Comparison of ENCODE assay signal across 26 cellular contexts in the genomic region with DNA sequence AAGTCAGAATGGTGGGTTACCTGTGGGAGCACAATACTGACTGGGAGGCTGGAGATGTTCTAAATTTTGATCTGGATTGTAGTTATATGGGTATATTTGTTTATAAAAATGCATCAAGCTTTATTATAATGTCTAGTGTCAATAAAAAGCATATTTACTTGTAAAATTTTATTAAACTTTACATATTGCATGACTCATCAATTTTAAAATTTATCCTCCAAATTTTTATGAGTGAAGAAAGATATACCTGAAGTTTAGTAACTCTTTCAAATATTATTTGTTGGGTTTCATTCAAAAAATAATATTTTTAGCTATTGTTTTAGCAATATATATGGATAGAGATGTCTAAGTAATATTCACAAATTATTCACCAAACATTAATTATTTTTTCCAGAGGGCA.
DNase-seq lines count a peak whose midpoint lies in the region; ATAC-seq, FAIRE-seq and TF ChIP-seq lines count a peak whose summit lies in the region.
"Had no signal": no experiment of that assay in that cellular context is flagged by ENCODE, and none has a peak within 500 bp of the region (broad histone marks: within the 10 kb centered on the region; RNA-seq: fewer than 3 reads in every experiment).

No MANE protein-coding gene starts in this region.

- no peak overlapping the region for H3K23ac ChIP-seq in IMR-90 (ENCODE audit: low read depth, low read length)

- no peak overlapping the region for H3K4ac ChIP-seq in IMR-90 (ENCODE audit: low read depth, low read length)

- H3K36me3 ChIP-seq in HepG2 (replicated peaks in 1 of 2; ENCODE audit: control insufficient read depth in 1 of 2, insufficient read depth in 2 of 2, low read length in 2 of 2): no peaks in the 10 kb centered on the region
- H3K36me3 ChIP-seq in right lobe of liver: no peaks in the 10 kb centered on the region
- H3K36me3 ChIP-seq in IMR-90 (ENCODE audit: control insufficient read depth, insufficient read depth, low read length): no peaks in the 10 kb centered on the region
- H3K36me3 ChIP-seq in small intestine (ENCODE audit: control insufficient read depth in 2 of 2, insufficient read depth in 2 of 2, low read length in 2 of 2): no peaks in the 10 kb centered on the region
- H3K36me3 ChIP-seq: BE2C, BLaER1 had no signal

- H4K20me1 ChIP-seq in HepG2 (ENCODE audit: insufficient read depth, low read length) (no peaks in the 10 kb centered on the region), IMR-90 (ENCODE audit: insufficient read depth, low read length) (no peaks in the 10 kb centered on the region)
- H4K20me1 ChIP-seq: BLaER1 had no signal

- ATAC-seq in HepG2 (no peak), right lobe of liver (no peak), IMR-90 (ENCODE audit: low read depth) (no peak), GM21515 (IDR thresholded peaks at IDR 0.05; ENCODE audit: unreplicated experiment) (no peak)

- no peak overlapping the region for H3K18ac ChIP-seq in IMR-90 (ENCODE audit: low read depth, low read length)

- H2BK120ac ChIP-seq in IMR-90 (ENCODE audit: low read depth, low read length): no peak overlapping the region

- peaks cover 2% of the 10 kb centered on the region; the same call in 1 of the 2 replicates for H3K9me1 ChIP-seq in IMR-90 (ENCODE audit: insufficient read depth, low read length)

- no peaks in the 10 kb centered on the region for H3K9me3 ChIP-seq in HepG2 (ENCODE audit: low read length)
- no peaks in the 10 kb centered on the region for H3K9me3 ChIP-seq in right lobe of liver
- no peaks in the 10 kb centered on the region for H3K9me3 ChIP-seq in IMR-90 (ENCODE audit: control insufficient read depth, insufficient read depth, low read length)
- no peaks in the 10 kb centered on the region for H3K9me3 ChIP-seq in small intestine (ENCODE audit: control insufficient read depth, low read depth)
- H3K9me3 ChIP-seq: BE2C, BLaER1 had no signal

- POLR2A ChIA-PET in HepG2 (lab: Yijun Ruan, JAX): no interaction called here
- POLR2A ChIA-PET in IMR-90 (lab: Charles Lee; ENCODE audit: unreplicated experiment): no interaction called here

- H3K56ac ChIP-seq in IMR-90 (ENCODE audit: extremely low read depth, insufficient read depth, low read length): no peak overlapping the region

- H2BK15ac ChIP-seq in IMR-90 (ENCODE audit: low read depth, low read length): no peak overlapping the region

- no peak overlapping the region for H4K91ac ChIP-seq in IMR-90 (ENCODE audit: insufficient read depth, low read depth, low read length)

- H3K14ac ChIP-seq in IMR-90 (replicated peaks; ENCODE audit: low read depth, low read length): no peak overlapping the region

- no peaks in the 10 kb centered on the region for H3K27me3 Mint-ChIP-seq in glutamatergic neuron (ENCODE audit: unreplicated experiment)

- dilution Hi-C loops in IMR-90 (cut with HindIII; ENCODE audit: low sequenced_read_pairs, unreplicated experiment): no loop called here

- TF ChIP-seq CTCF in HepG2 (CRISPR knock-in tag; IDR thresholded peaks at IDR 0.05) (no peak), right lobe of liver (IDR thresholded peaks at IDR 0.05) (no peak), IMR-90 (conservative IDR thresholded peaks at IDR 0.05; ENCODE audit: low read depth, low read length) (no peak), glutamatergic neuron (IDR thresholded peaks at IDR 0.05; ENCODE audit: partially characterized antibody, unreplicated experiment) (no peak)

- no peaks in the 10 kb centered on the region for H3K4me1 Mint-ChIP-seq in glutamatergic neuron (ENCODE audit: low read depth, unreplicated experiment)
- H3K4me1 Mint-ChIP-seq: CD14-positive monocyte; CD4-positive, alpha-beta memory T cell; CD4-positive, CD25-positive, alpha-beta regulatory T cell; CD8-positive, alpha-beta memory T cell had no signal

- intact Hi-C loops in HepG2 (cut with micrococcal nuclease; ENCODE audit: unreplicated experiment) (no loop called here), right lobe of liver (cut with DNase I) (no loop called here), IMR-90 (cut with micrococcal nuclease) (no loop called here)

- H3K27me3 ChIP-seq in HepG2 (ENCODE audit: control insufficient read depth in 1 of 2, insufficient read depth in 2 of 2, low read length in 2 of 2) (no peaks in the 10 kb centered on the region), right lobe of liver (no peaks in the 10 kb centered on the region), IMR-90 (ENCODE audit: control insufficient read depth, insufficient read depth, low read length) (no peaks in the 10 kb centered on the region), small intestine (ENCODE audit: control insufficient read depth in 2 of 2, insufficient read depth in 2 of 2, low read length in 2 of 2) (no peaks in the 10 kb centered on the region)
- H3K27me3 ChIP-seq: BE2C, BLaER1 had no signal

- H4K5ac ChIP-seq in IMR-90 (ENCODE audit: low read depth, low read length): no peak overlapping the region

- no peak for TF ChIP-seq EP300 in HepG2 (IDR thresholded peaks at IDR 0.05; ENCODE audit: low read depth in 2 of 2, low read length in 2 of 2)
- TF ChIP-seq EP300 in HepG2 (CRISPR knock-in tag; IDR thresholded peaks at IDR 0.05; ENCODE audit: borderline replicate concordance): no peak

- CTCF ChIA-PET in HepG2 (lab: Yijun Ruan, JAX; ENCODE audit: low intra/inter-chr PET ratio, low total read pairs) (no interaction called here), IMR-90 (lab: Yijun Ruan, JAX) (no interaction called here)

- H3K4me1 ChIP-seq in HepG2 (ENCODE audit: insufficient read depth, low read length) (no peaks in the 10 kb centered on the region), right lobe of liver (no peaks in the 10 kb centered on the region), IMR-90 (ENCODE audit: control insufficient read depth, insufficient read depth, low read length) (no peaks in the 10 kb centered on the region), small intestine (ENCODE audit: control insufficient read depth in 2 of 2, insufficient read depth in 1 of 2, low read depth in 1 of 2, low read length in 1 of 2) (no peaks in the 10 kb centered on the region)
- H3K4me1 ChIP-seq: BE2C, BLaER1 had no signal

- no peaks in the 10 kb centered on the region for H3K9me3 Mint-ChIP-seq in glutamatergic neuron (ENCODE audit: unreplicated experiment)

- BruUV-seq in HepG2 (replicated peaks; lab: Mats Ljungman, UMichigan) (no TSS peak), IMR-90 (replicated peaks; lab: Mats Ljungman, UMichigan) (no TSS peak)

- H2AK5ac ChIP-seq in IMR-90 (ENCODE audit: low read depth, low read length): no peak overlapping the region

- no peak overlapping the region for H3K4me3 ChIP-seq in HepG2 (replicated peaks in 1 of 3; ENCODE audit: insufficient read depth in 1 of 3, low read depth in 2 of 3, low read length in 3 of 3)
- no peak overlapping the region for H3K4me3 ChIP-seq in right lobe of liver
- no peak overlapping the region for H3K4me3 ChIP-seq in IMR-90 (ENCODE audit: insufficient read depth, low read depth, low read length)
- H3K4me3 ChIP-seq in small intestine (ENCODE audit: low read depth in 1 of 2, low read length in 2 of 2): no peak overlapping the region
- H3K4me3 ChIP-seq: BLaER1 had no signal

- no peak overlapping the region for H3K27ac Mint-ChIP-seq in glutamatergic neuron (ENCODE audit: unreplicated experiment)
- H3K27ac Mint-ChIP-seq: CD14-positive monocyte; CD4-positive, alpha-beta memory T cell; CD4-positive, CD25-positive, alpha-beta regulatory T cell; CD8-positive, alpha-beta memory T cell had no signal

- no peak overlapping the region for H3K9ac ChIP-seq in HepG2 (ENCODE audit: insufficient read depth, low read depth, low read length)
- no peak overlapping the region for H3K9ac ChIP-seq in IMR-90 (ENCODE audit: low read depth, low read length)
- H3K9ac ChIP-seq: BLaER1 had no signal

- no peak for FAIRE-seq in HepG2 (lab: Jason Lieb, UNC)
- FAIRE-seq in small intestine (lab: Jason Lieb, UNC): peak; percentile 53
- FAIRE-seq: A204.1, GM12891, GM19239 had no signal

- H4K8ac ChIP-seq in IMR-90 (ENCODE audit: low read depth in 2 of 2, low read length in 2 of 2): no peak overlapping the region

- TF ChIP-seq POLR2A in HepG2 (IDR thresholded peaks at IDR 0.05; ENCODE audit: insufficient read depth in 1 of 2, low read depth in 2 of 2, low read length in 2 of 2): no peak
- TF ChIP-seq POLR2A in right lobe of liver (IDR thresholded peaks at IDR 0.05): no peak
- no peak for TF ChIP-seq POLR2A in IMR-90 (IDR thresholded peaks at IDR 0.05; ENCODE audit: low read depth, low read length)

- no peaks in the 10 kb centered on the region for H3K36me3 Mint-ChIP-seq in glutamatergic neuron (ENCODE audit: unreplicated experiment)
- H3K36me3 Mint-ChIP-seq: CD14-positive monocyte; CD4-positive, alpha-beta memory T cell; CD4-positive, CD25-positive, alpha-beta regulatory T cell; CD8-positive, alpha-beta memory T cell had no signal

- DNase-seq in HepG2 (ENCODE audit: low spot score) (no peak), right lobe of liver (no peak), IMR-90 (no peak), small intestine (no peak), glutamatergic neuron (no peak)
- DNase-seq: 8988T; AML-193; BE2C; C1 segment of cervical spinal cord; CD4-positive, alpha-beta memory T cell; CD4-positive, CD25-positive, alpha-beta regulatory T cell; CD8-positive, alpha-beta memory T cell; COR-L47; DMS 273 treated with DMSO at 0.1 percent for 48 hours; DMS153; DMS53; DMS79; DND-41; EL; GF-D8 had no signal

- H2AFZ ChIP-seq in HepG2 (ENCODE audit: low read length): no peak overlapping the region
- H2AFZ ChIP-seq in IMR-90 (replicated peaks; ENCODE audit: low read length, poor library complexity): no peak overlapping the region

- no peak overlapping the region for H2BK5ac ChIP-seq in IMR-90 (ENCODE audit: low read depth, low read length, poor library complexity, severe bottlenecking)

- no peak overlapping the region for H3K4me3 Mint-ChIP-seq in glutamatergic neuron (ENCODE audit: unreplicated experiment)
- H3K4me3 Mint-ChIP-seq: CD14-positive monocyte; CD4-positive, alpha-beta memory T cell; CD4-positive, CD25-positive, alpha-beta regulatory T cell; CD8-positive, alpha-beta memory T cell had no signal

- H3K79me1 ChIP-seq in IMR-90 (ENCODE audit: low read depth in 1 of 2, low read length in 2 of 2): no peaks in the 10 kb centered on the region

- H3K27ac ChIP-seq in HepG2 (ENCODE audit: extremely low read length, insufficient read depth, low read length) (no peak overlapping the region), right lobe of liver (no peak overlapping the region), IMR-90 (ENCODE audit: insufficient read depth, low read length) (no peak overlapping the region), small intestine (ENCODE audit: low read depth in 1 of 2, low read length in 1 of 2) (no peak overlapping the region)
- H3K27ac ChIP-seq: BLaER1 had no signal

- H3K79me2 ChIP-seq in HepG2 (ENCODE audit: insufficient read depth, low read length): no peaks in the 10 kb centered on the region

- in situ Hi-C loops in HepG2 (cut with HindIII; ENCODE audit: extremely low pct_ligation_motif_present, low pct_unique_long_range_greater_than_20kb): no loop called here
- in situ Hi-C loops in IMR-90 (cut with MboI; ENCODE audit: low sequenced_read_pairs): no loop called here

- H2BK20ac ChIP-seq in IMR-90 (ENCODE audit: low read depth, low read length): no peak overlapping the region

- H2AK9ac ChIP-seq in IMR-90 (replicated peaks; ENCODE audit: low read depth, low read length, poor library complexity): no peak overlapping the region

- H3K4me2 ChIP-seq in HepG2 (ENCODE audit: low read depth, low read length) (no peak overlapping the region), IMR-90 (ENCODE audit: low read depth, low read length) (no peak overlapping the region)
- H3K4me2 ChIP-seq: BLaER1 had no signal

- no peak for TF ChIP-seq RAD21 in HepG2 (CRISPR knock-in tag; IDR thresholded peaks at IDR 0.05)
- no peak for TF ChIP-seq RAD21 in IMR-90 (IDR thresholded peaks at IDR 0.05; ENCODE audit: low read length)
